In genomic region chr12:125797421-125798175, GRCh38 we compare ENCODE assay signal across 18 cellular contexts.
"Had no signal": no experiment of that assay in that cellular context is flagged by ENCODE, and none has a peak within 500 bp of the region (broad histone marks: within the 10 kb centered on the region; RNA-seq: fewer than 3 reads in every experiment).

No MANE protein-coding gene starts in this region.

- H3K27ac ChIP-seq: cardiac muscle cell, esophagus muscularis mucosa, foreskin keratinocyte, ovary, stomach, thoracic aorta had no signal

- H3K4me1 ChIP-seq: esophagus muscularis mucosa, foreskin keratinocyte, stomach had no signal

- FAIRE-seq: colon had no signal

- ATAC-seq: activated CD8-positive, alpha-beta T cell treated with anti-CD3 and anti-CD28 coated beads for 36 hours; activated naive CD4-positive, alpha-beta T cell treated with anti-CD3 and anti-CD28 coated beads, Interleukin-2, amount 50 U/mL, for 72 hours; activated T-cell treated with anti-CD3 and anti-CD28 coated beads, Interleukin-2, amount 50 U/mL, for 72 hours; foreskin keratinocyte; sciatic nerve had no signal

- H3K36me3 ChIP-seq: cardiac muscle cell, esophagus muscularis mucosa, ovary, stomach, thoracic aorta had no signal

- DNase-seq: activated B cell treated with CpG ODN at 0.5 μM for 24 hours; activated CD4-positive, alpha-beta T cell treated with anti-CD3 and anti-CD28 coated beads for 48 hours; activated CD8-positive, alpha-beta T cell treated with anti-CD3 and anti-CD28 coated beads for 36 hours; activated gamma-delta T cell; activated T-cell treated with anti-CD3 and anti-CD28 coated beads, Interleukin-2, amount 50 U/mL, for 72 hours; foreskin keratinocyte; glutamatergic neuron; hypothalamus; nephron progenitor cell; ovary; stimulated activated CD4-positive, alpha-beta T cell treated with anti-CD3 and anti-CD28 coated beads, Interleukin-1b, Interleukin-23, amount 100 ng/mL, for 48 hours; stomach had no signal

- H3K4me3 ChIP-seq: cardiac muscle cell, esophagus muscularis mucosa, ovary, stomach, thoracic aorta had no signal

- H3K9me3 ChIP-seq: esophagus muscularis mucosa, ovary, thoracic aorta had no signal

- H3K27me3 ChIP-seq: cardiac muscle cell, esophagus muscularis mucosa, foreskin keratinocyte, ovary, stomach had no signal
